In the genomic region with DNA sequence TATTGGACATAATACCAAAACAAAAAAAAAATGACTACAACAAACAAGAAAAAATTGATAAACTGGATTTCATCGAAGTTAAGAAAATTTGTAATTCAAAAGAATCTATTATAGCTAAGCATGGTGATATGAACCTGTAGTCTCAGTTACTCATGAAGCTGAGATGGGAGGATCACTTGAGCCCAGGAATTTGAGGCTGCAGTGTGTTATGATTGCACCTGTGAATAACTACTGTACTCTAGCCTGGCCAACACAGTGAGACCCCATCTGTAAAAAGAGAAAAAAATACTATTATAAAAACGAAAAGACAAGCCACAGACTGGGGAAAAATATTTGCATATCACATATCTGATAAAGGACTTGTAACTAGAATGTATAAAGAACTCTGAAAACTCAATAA, we compare ENCODE assay signal across 33 cellular contexts.
"Had no signal": no experiment of that assay in that cellular context is flagged by ENCODE, and none has a peak within 500 bp of the region (broad histone marks: within the 10 kb centered on the region; RNA-seq: fewer than 3 reads in every experiment).

No MANE protein-coding gene starts in this region.

- ATAC-seq: activated naive CD4-positive, alpha-beta T cell treated with anti-CD3 and anti-CD28 coated beads, Interleukin-2, amount 50 U/mL, for 72 hours; activated naive CD8-positive, alpha-beta T cell treated with anti-CD3 and anti-CD28 coated beads, Interleukin-2, amount 50 U/mL, for 24 hours; activated T-cell treated with anti-CD3 and anti-CD28 coated beads, Interleukin-2, amount 50 U/mL, for 4 hours; activated T-cell treated with anti-CD3 and anti-CD28 coated beads, Interleukin-2, amount 50 U/mL, for 72 hours; activated T-helper 17 cell treated with anti-CD3 and anti-CD28 coated beads, Interleukin-2, amount 50 U/mL, for 72 hours; body of pancreas had no signal

- FAIRE-seq: astrocyte, bronchial epithelial cell had no signal

- DNase-seq: activated effector memory CD4-positive, alpha-beta T cell treated with anti-CD3 and anti-CD28 coated beads, Interleukin-2, amount 50 U/mL, for 16 hours; activated effector memory CD4-positive, alpha-beta T cell treated with Interleukin-2 at 50 U/mL for 16 hours; activated gamma-delta T cell; activated gamma-delta T cell treated with Interleukin-2 at 50 U/mL for 16 hours; activated naive CD4-positive, alpha-beta T cell; activated naive CD4-positive, alpha-beta T cell treated with anti-CD3 and anti-CD28 coated beads for 36 hours; activated naive CD4-positive, alpha-beta T cell treated with anti-CD3 and anti-CD28 coated beads, Interleukin-2, amount 10 ng/mL, durations not matched to agents 7 days and 5 days; activated naive CD4-positive, alpha-beta T cell treated with anti-CD3 and anti-CD28 coated beads, Interleukin-2, amount 50 U/mL, for 16 hours; activated naive CD4-positive, alpha-beta T cell treated with Interleukin-2 at 50 U/mL for 16 hours; activated naive CD8-positive, alpha-beta T cell treated with anti-CD3 and anti-CD28 coated beads for 36 hours; activated naive CD8-positive, alpha-beta T cell treated with anti-CD3 and anti-CD28 coated beads, Interleukin-2, amount 10 ng/mL, durations not matched to agents 7 days and 5 days; activated naive CD8-positive, alpha-beta T cell treated with anti-CD3 and anti-CD28 coated beads, Interleukin-2, amount 50 U/mL, for 24 hours; activated T-cell treated with anti-CD3 and anti-CD28 coated beads, Interleukin-2, amount 50 U/mL, for 24 hours; activated T-cell treated with anti-CD3 and anti-CD28 coated beads, Interleukin-2, amount 50 U/mL, for 4 hours; activated T-cell treated with anti-CD3 and anti-CD28 coated beads, Interleukin-2, amount 50 U/mL, for 48 hours; activated T-cell treated with anti-CD3 and anti-CD28 coated beads, Interleukin-2, amount 50 U/mL, for 72 hours; adrenal gland; amniotic stem cell; amygdala; anterior cingulate cortex; aorta; body of pancreas; brain microvascular endothelial cell; caudate nucleus; central memory CD4-positive, alpha-beta T cell; cerebellar nuclear complex had no signal

- H3K27ac ChIP-seq: adrenal gland, ascending aorta, body of pancreas, brain microvascular endothelial cell, breast epithelium, cardiac muscle cell had no signal

- H3K4me3 ChIP-seq: adrenal gland, ascending aorta, body of pancreas, breast epithelium, cardiac muscle cell had no signal

- H3K36me3 ChIP-seq: adrenal gland, ascending aorta, brain microvascular endothelial cell, breast epithelium, cardiac muscle cell had no signal

- H3K4me1 ChIP-seq: adrenal gland, ascending aorta, body of pancreas, breast epithelium had no signal

- H3K27me3 ChIP-seq: adrenal gland, ascending aorta, body of pancreas, breast epithelium had no signal

- H3K9me3 ChIP-seq: adrenal gland, ascending aorta, body of pancreas, breast epithelium had no signal
